9 cellular contexts compared by ENCODE assay signal in genomic region chr7:74625446-74625845, GRCh38. TPM values are rescaled to one million over a fixed set of nuclear protein-coding genes. Genes with fewer than 3 reads are reported as not detected.
A peak's percentile ranks its signal among the peaks of the same experiment; 100 is the strongest.
DNase-seq lines count a peak whose midpoint lies in the region; ATAC-seq, FAIRE-seq and TF ChIP-seq lines count a peak whose summit lies in the region.
"Had no signal": no experiment of that assay in that cellular context is flagged by ENCODE, and none has a peak within 500 bp of the region (broad histone marks: within the 10 kb centered on the region; RNA-seq: fewer than 3 reads in every experiment).

No MANE protein-coding gene starts in this region.

- DNase-seq in CD8-positive, alpha-beta T cell = no peak
- DNase-seq in NB4 (ENCODE audit: low read depth) (peak; percentile 65), H1 (ENCODE audit: low read depth in 1 of 2, low spot score in 2 of 2) (no peak), omental fat pad (ENCODE audit: low spot score) (no peak), islet precursor cell (no peak), esophagus muscularis mucosa (ENCODE audit: extremely low spot score) (no peak), nephron progenitor cell (no peak)
- DNase-seq in activated T-cell treated with anti-CD3 and anti-CD28 coated beads, Interleukin-2, amount 50 U/mL, for 48 hours = no peak
- DNase-seq: activated naive CD8-positive, alpha-beta T cell treated with anti-CD3 and anti-CD28 coated beads, Interleukin-2, amount 10 ng/mL, durations not matched to agents 7 days and 5 days had no signal

- H3K27me3 Mint-ChIP-seq in CD8-positive, alpha-beta T cell (ENCODE audit: low read depth) = no peaks in the 10 kb centered on the region
- peaks cover 4% of the 10 kb centered on the region for H3K27me3 Mint-ChIP-seq in nephron progenitor cell (ENCODE audit: low read depth, poor library complexity)
- H3K27me3 Mint-ChIP-seq: activated naive CD8-positive, alpha-beta T cell treated with anti-CD3 and anti-CD28 coated beads, Interleukin-2, amount 10 ng/mL, durations not matched to agents 7 days and 5 days had no signal

- no peak overlapping the region for H3K18ac ChIP-seq in H1 (ENCODE audit: extremely low read depth, low read length)

- 0 out of 2 replicates have a peak overlapping the region, but pooled peaks have one; percentile 72 for H2BK20ac ChIP-seq in H1 (ENCODE audit: low read length)

- no peak for FAIRE-seq in H1 (lab: Jason Lieb, UNC)

- H3K36me3 ChIP-seq in CD8-positive, alpha-beta T cell (ENCODE audit: insufficient read depth, low read length) = no peaks in the 10 kb centered on the region
- H3K36me3 ChIP-seq in H1 (ENCODE audit: control insufficient read depth in 2 of 4, insufficient read depth in 4 of 4, low read length in 3 of 4) (no peaks in the 10 kb centered on the region), esophagus muscularis mucosa (no peaks in the 10 kb centered on the region)

- peak; percentile 29 for TF ChIP-seq CTCF in CD8-positive, alpha-beta T cell (IDR thresholded peaks at IDR 0.05)
- TF ChIP-seq CTCF in NB4 (IDR thresholded peaks at IDR 0.05; ENCODE audit: low read depth, low read length) = no peak
- TF ChIP-seq CTCF in H1 (IDR thresholded peaks at IDR 0.05; ENCODE audit: control extremely low read depth in 1 of 3, insufficient read depth in 1 of 3, low read depth in 1 of 3, low read length in 3 of 3) = no peak
- no peak for TF ChIP-seq CTCF in omental fat pad (IDR thresholded peaks at IDR 0.05)
- TF ChIP-seq CTCF in esophagus muscularis mucosa (IDR thresholded peaks at IDR 0.05) = peak in 1 of 3 experiments; percentile 23
- TF ChIP-seq CTCF in nephron progenitor cell (IDR thresholded peaks at IDR 0.05) = no peak

- WGBS in H1 (ENCODE audit: extremely low coverage in 1 of 2, insufficient coverage in 1 of 2, insufficient read length in 1 of 2, insufficient replicate concordance in 2 of 2, low coverage in 1 of 2, low lambda C conversion rate in 2 of 2, missing lambda C conversion rate in 1 of 2), 2 experiments = 96% methylated on average over 3 of the region's 3 CpGs; no CpG with 5 or more reads in 1 of the 2 experiments
- 15% methylated on average over 3 of the region's 3 CpGs for WGBS in esophagus muscularis mucosa

- no peaks in the 10 kb centered on the region for H3K9me3 ChIP-seq in CD8-positive, alpha-beta T cell (ENCODE audit: low read length)
- H3K9me3 ChIP-seq in H1 (ENCODE audit: insufficient read depth in 2 of 2, low read depth in 1 of 2, low read length in 1 of 2) = no peaks in the 10 kb centered on the region
- H3K9me3 ChIP-seq in esophagus muscularis mucosa = no peaks in the 10 kb centered on the region

- H2BK5ac ChIP-seq in H1 (ENCODE audit: low read depth, low read length) = no peak overlapping the region

- no peak overlapping the region for H2BK120ac ChIP-seq in H1 (replicated peaks; ENCODE audit: low read depth, low read length)

- no peak overlapping the region for H3K4me2 ChIP-seq in H1 (ENCODE audit: insufficient read depth in 1 of 2, low read depth in 2 of 2, low read length in 2 of 2)

- H3K9me3 Mint-ChIP-seq in CD8-positive, alpha-beta T cell = no peaks in the 10 kb centered on the region
- H3K9me3 Mint-ChIP-seq in nephron progenitor cell = no peaks in the 10 kb centered on the region
- H3K9me3 Mint-ChIP-seq: activated naive CD8-positive, alpha-beta T cell treated with anti-CD3 and anti-CD28 coated beads, Interleukin-2, amount 10 ng/mL, durations not matched to agents 7 days and 5 days had no signal

- TF ChIP-seq RAD21 in H1 (IDR thresholded peaks at IDR 0.05 in 1 of 2, conservative IDR thresholded peaks at IDR 0.05 in 1 of 2; ENCODE audit: low read depth in 2 of 2, low read length in 2 of 2) = peak in 1 of 2 experiments; percentile 6; a peak in 1 of 4 replicates

- H3K4ac ChIP-seq in H1 (replicated peaks; ENCODE audit: insufficient read length, low read depth, low read length) = no peak overlapping the region

- no peak overlapping the region for H3K27ac Mint-ChIP-seq in CD8-positive, alpha-beta T cell
- no peak overlapping the region for H3K27ac Mint-ChIP-seq in nephron progenitor cell
- H3K27ac Mint-ChIP-seq: activated naive CD8-positive, alpha-beta T cell treated with anti-CD3 and anti-CD28 coated beads, Interleukin-2, amount 10 ng/mL, durations not matched to agents 7 days and 5 days had no signal

- H4K91ac ChIP-seq in H1 (replicated peaks; ENCODE audit: insufficient read length, low read length) = no peak overlapping the region

- no peaks in the 10 kb centered on the region for H3K27me3 ChIP-seq in CD8-positive, alpha-beta T cell (ENCODE audit: insufficient read depth, low read length)
- H3K27me3 ChIP-seq in H1 (replicated peaks in 1 of 4; ENCODE audit: control insufficient read depth in 3 of 4, extremely low read depth in 1 of 4, insufficient read depth in 3 of 4, low read length in 3 of 4) = no peaks in the 10 kb centered on the region
- H3K27me3 ChIP-seq in esophagus muscularis mucosa = no peaks in the 10 kb centered on the region

- H2AK5ac ChIP-seq in H1 (ENCODE audit: low read depth, low read length) = no peak overlapping the region

- no peak overlapping the region for H2AFZ ChIP-seq in H1 (ENCODE audit: low read length)

- no peak overlapping the region for H3K9ac ChIP-seq in H1 (replicated peaks in 1 of 4; ENCODE audit: extremely low read depth in 1 of 4, low read depth in 3 of 4, low read length in 3 of 4)

- no peak overlapping the region for H3K23ac ChIP-seq in H1 (ENCODE audit: insufficient read length)

- POLR2A ChIA-PET in CD8-positive, alpha-beta T cell (lab: Charles Lee) = no interaction called here
- POLR2A ChIA-PET in H1 (lab: Charles Lee; ENCODE audit: partially characterized antibody) = interaction anchor here (1.0 kb wide), 1 partner anchor 24 kb away, joined by 3 read pairs; no protein-coding TSS in a partner anchor

- H2BK15ac ChIP-seq in H1 (ENCODE audit: low read length) = 0 out of 2 replicates have a peak overlapping the region, but pooled peaks have one; percentile 72

- H3K4me3 ChIP-seq in CD8-positive, alpha-beta T cell (ENCODE audit: low read depth, low read length) = no peak overlapping the region
- no peak overlapping the region for H3K4me3 ChIP-seq in NB4 (ENCODE audit: low read depth, low read length)
- H3K4me3 ChIP-seq in H1 (ENCODE audit: extremely low read depth in 1 of 4, insufficient read depth in 2 of 4, low read depth in 3 of 4, low read length in 4 of 4) = no peak overlapping the region
- H3K4me3 ChIP-seq in esophagus muscularis mucosa = no peak overlapping the region

- H3K14ac ChIP-seq in H1 (ENCODE audit: insufficient read length) = no peak overlapping the region

- H3K79me2 ChIP-seq in H1 (ENCODE audit: control insufficient read depth in 1 of 2, insufficient read depth in 2 of 2, low read length in 2 of 2) = no peaks in the 10 kb centered on the region

- H4K5ac ChIP-seq in H1 (ENCODE audit: insufficient read length, low read depth, low read length) = no peak overlapping the region

- H3K23me2 ChIP-seq in H1 (ENCODE audit: low read depth, low read length) = no peaks in the 10 kb centered on the region

- H3K79me1 ChIP-seq in H1 (ENCODE audit: low read depth, low read length) = no peaks in the 10 kb centered on the region

- no peak overlapping the region for H4K8ac ChIP-seq in H1 (ENCODE audit: extremely low read depth, insufficient read depth, low read length)

- no peak overlapping the region for H3K4me3 Mint-ChIP-seq in CD8-positive, alpha-beta T cell
- H3K4me3 Mint-ChIP-seq in nephron progenitor cell = no peak overlapping the region
- H3K4me3 Mint-ChIP-seq: activated naive CD8-positive, alpha-beta T cell treated with anti-CD3 and anti-CD28 coated beads, Interleukin-2, amount 10 ng/mL, durations not matched to agents 7 days and 5 days had no signal

- TF ChIP-seq POLR2A in NB4 (IDR thresholded peaks at IDR 0.05; ENCODE audit: extremely low read depth, insufficient read length) (no peak), H1 (IDR thresholded peaks at IDR 0.05; ENCODE audit: control extremely low read depth in 1 of 2, low read depth in 2 of 2, low read length in 2 of 2) (no peak), esophagus muscularis mucosa (IDR thresholded peaks at IDR 0.05; ENCODE audit: low read depth) (no peak)

- no peaks in the 10 kb centered on the region for H3K4me1 ChIP-seq in CD8-positive, alpha-beta T cell (ENCODE audit: insufficient read depth, low read length)
- H3K4me1 ChIP-seq in H1 (replicated peaks in 1 of 4; ENCODE audit: control insufficient read depth in 3 of 4, insufficient read depth in 4 of 4, low read length in 3 of 4) (peaks cover 0 to 7% (median 2%) of the 10 kb centered on the region in 4 experiments; a peak in 4 of 7 replicates), esophagus muscularis mucosa (peaks cover 14 to 30% (median 26%) of the 10 kb centered on the region in 4 donors)

- no peak for ATAC-seq in CD8-positive, alpha-beta T cell
- peak; percentile 74 for ATAC-seq in omental fat pad (ENCODE audit: low FRiP score)

- intact Hi-C loops in CD8-positive, alpha-beta T cell (cut with DNase I, micrococcal nuclease) = loop anchor here (2.0 to 5.0 kb wide), 2 partner anchors 29 to 92 kb away; no protein-coding TSS in a partner anchor
- intact Hi-C loops in esophagus muscularis mucosa (cut with DNase I) = no loop called here

- TF ChIP-seq EP300 in H1 (IDR thresholded peaks at IDR 0.05; ENCODE audit: borderline replicate concordance in 1 of 2, low read depth in 2 of 2, low read length in 2 of 2) = no peak
- TF ChIP-seq EP300 in esophagus muscularis mucosa (IDR thresholded peaks at IDR 0.05) = no peak

- no peak overlapping the region for H3K56ac ChIP-seq in H1 (replicated peaks; ENCODE audit: insufficient read length, low read depth, low read length)

- CTCF ChIA-PET in CD8-positive, alpha-beta T cell (lab: Charles Lee) = no interaction called here
- CTCF ChIA-PET in H1 (lab: Charles Lee; ENCODE audit: partially characterized antibody) = no interaction called here

- no peak overlapping the region for H3K27ac ChIP-seq in CD8-positive, alpha-beta T cell (ENCODE audit: low read depth, low read length)
- no peak overlapping the region for H3K27ac ChIP-seq in H1 (ENCODE audit: low read depth, low read length)
- H3K27ac ChIP-seq in esophagus muscularis mucosa (replicated peaks in 1 of 4) = peak overlapping the region in 1 of 4 donors; percentile 18

- H3K36me3 Mint-ChIP-seq in CD8-positive, alpha-beta T cell = no peaks in the 10 kb centered on the region
- no peaks in the 10 kb centered on the region for H3K36me3 Mint-ChIP-seq in nephron progenitor cell (ENCODE audit: low read depth)
- H3K36me3 Mint-ChIP-seq: activated naive CD8-positive, alpha-beta T cell treated with anti-CD3 and anti-CD28 coated beads, Interleukin-2, amount 10 ng/mL, durations not matched to agents 7 days and 5 days had no signal

- H2BK12ac ChIP-seq in H1 (ENCODE audit: low read depth, low read length) = no peak overlapping the region

- peaks cover 2% of the 10 kb centered on the region for H3K4me1 Mint-ChIP-seq in CD8-positive, alpha-beta T cell (ENCODE audit: low read depth)
- H3K4me1 Mint-ChIP-seq in nephron progenitor cell = peaks cover 39% of the 10 kb centered on the region

- H4K20me1 ChIP-seq in H1 (replicated peaks in 1 of 2; ENCODE audit: control insufficient read depth in 1 of 2, insufficient read depth in 2 of 2, low read length in 2 of 2) = no peaks in the 10 kb centered on the region

RNA-seq across cellular contexts. Expression of gene GTF2I, which starts 32.1 kb away (rescaled TPM):
- 100 to 1,000 TPM; 106 to 108 TPM for total RNA-seq in CD8-positive, alpha-beta T cell
- total RNA-seq in H1 (2021; fragmentation: NEBNext Ultra II Directional; extraction: Animal tissue kit (Norgen Biotek cat#: 25700)) = 311 and 316 TPM in 2 replicates
- 46.7 and 100 TPM in 2 replicates for polyA plus RNA-seq in H1 (2011; rRNA removed)
- polyA plus RNA-seq in H1 (2011; cell fraction: cytosol; rRNA removed) = 97.4 TPM
- polyA plus RNA-seq in H1 (2011; cell fraction: nucleus; rRNA removed) = 157 TPM
- polyA plus RNA-seq in H1 (2012, experiment 1 of 2) = 115 to 199 TPM (median 139 TPM) in 4 replicates
- 16.4 TPM for polyA plus RNA-seq in H1 (2012, experiment 2 of 2)
- 244 TPM for polyA plus RNA-seq in H1 (2013, experiment 1 of 2)
- 229 TPM for polyA plus RNA-seq in H1 (2013, experiment 2 of 2)
- 77.3 and 91.8 TPM in 2 replicates for polyA minus RNA-seq in H1 (2011; rRNA and poly(A)+ RNA removed)
- polyA minus RNA-seq in H1 (2011; cell fraction: cytosol; rRNA and poly(A)+ RNA removed) = 88.3 TPM
- polyA minus RNA-seq in H1 (2011; cell fraction: nucleus; rRNA and poly(A)+ RNA removed) = 212 TPM
- total RNA-seq in omental fat pad (100 to 1,000 TPM; 119 to 178 (median 138) TPM), esophagus muscularis mucosa (100 to 1,000 TPM; 101 to 169 (median 136) TPM)
